In genomic region chr20:62643521-62644043, GRCh38 we compare ENCODE assay signal across 9 cellular contexts. TPM values are rescaled to one million over a fixed set of nuclear protein-coding genes. Genes with fewer than 3 reads are reported as not detected.
DNase-seq lines count a peak whose midpoint lies in the region; ATAC-seq, FAIRE-seq and TF ChIP-seq lines count a peak whose summit lies in the region.
"Had no signal": no experiment of that assay in that cellular context is flagged by ENCODE, and none has a peak within 500 bp of the region (broad histone marks: within the 10 kb centered on the region; RNA-seq: fewer than 3 reads in every experiment).

No MANE protein-coding gene starts in this region.

- H3K4me2 ChIP-seq in keratinocyte (ENCODE audit: control insufficient read depth, extremely low read depth, insufficient read depth, low read depth, low read length) = peak overlapping the region; percentile 81

- H3K36me3 Mint-ChIP-seq in T-helper 2 cell treated with Interferon-gamma antibody and Interleukin-4, amounts not matched to agents 5 μg/mL and 100 μg/mL, for 36 hours (ENCODE audit: low read depth) = peaks cover 18% of the 10 kb centered on the region
- H3K36me3 Mint-ChIP-seq in activated T-helper 1 cell treated with anti-CD3 and anti-CD28 coated beads, Interleukin-12 subunit alpha, Interleukin-12 subunit beta, Interleukin-2, Interleukin-4 antibody, amounts not matched to agents 30 ng/mL and 10 ng/mL and 1 ng/mL, durations not matched to agents 14 hours and 24 hours and 36 hours (ENCODE audit: low read depth) = peaks cover 3% of the 10 kb centered on the region

- peak overlapping the region; percentile 85 for H3K4me3 Mint-ChIP-seq in T-helper 2 cell treated with Interferon-gamma antibody and Interleukin-4, amounts not matched to agents 5 μg/mL and 100 μg/mL, for 36 hours
- H3K4me3 Mint-ChIP-seq in activated T-helper 1 cell treated with anti-CD3 and anti-CD28 coated beads, Interleukin-12 subunit alpha, Interleukin-12 subunit beta, Interleukin-2, Interleukin-4 antibody, amounts not matched to agents 30 ng/mL and 10 ng/mL and 1 ng/mL, durations not matched to agents 14 hours and 24 hours and 36 hours = peak overlapping the region; percentile 85

- no peak for TF ChIP-seq POLR2A in suprapubic skin (IDR thresholded peaks at IDR 0.05)

- no peaks in the 10 kb centered on the region for H3K9me3 Mint-ChIP-seq in T-helper 2 cell treated with Interferon-gamma antibody and Interleukin-4, amounts not matched to agents 5 μg/mL and 100 μg/mL, for 36 hours
- no peaks in the 10 kb centered on the region for H3K9me3 Mint-ChIP-seq in activated T-helper 1 cell treated with anti-CD3 and anti-CD28 coated beads, Interleukin-12 subunit alpha, Interleukin-12 subunit beta, Interleukin-2, Interleukin-4 antibody, amounts not matched to agents 30 ng/mL and 10 ng/mL and 1 ng/mL, durations not matched to agents 14 hours and 24 hours and 36 hours

- H3K36me3 ChIP-seq in keratinocyte (ENCODE audit: control insufficient read depth in 2 of 2, extremely low read depth in 1 of 2, insufficient read depth in 2 of 2, low read length in 2 of 2) = no peaks in the 10 kb centered on the region
- H3K36me3 ChIP-seq in suprapubic skin = no peaks in the 10 kb centered on the region

- H3K4me3 ChIP-seq in keratinocyte (ENCODE audit: control insufficient read depth in 2 of 3, extremely low read depth in 1 of 3, insufficient read depth in 2 of 3, low read depth in 1 of 3, low read length in 3 of 3) (peak overlapping the region; percentile 42 to 61 (median 61)), suprapubic skin (peak overlapping the region; percentile 71)

- peak overlapping the region; percentile 49 for H3K9ac ChIP-seq in keratinocyte (ENCODE audit: control insufficient read depth, extremely low read depth, insufficient read depth, low read length)

- H2AFZ ChIP-seq in keratinocyte (ENCODE audit: control insufficient read depth, low read length) = no peak overlapping the region

- no peaks in the 10 kb centered on the region for H3K79me2 ChIP-seq in keratinocyte (ENCODE audit: control insufficient read depth, insufficient read depth, low read length)

- DNase-seq in T-helper 2 cell treated with Interferon-gamma antibody and Interleukin-4, amounts not matched to agents 5 μg/mL and 100 μg/mL, for 36 hours (ENCODE audit: low spot score) = no peak
- DNase-seq in T-helper 2 cell = no peak
- no peak for DNase-seq in activated T-helper 1 cell treated with anti-CD3 and anti-CD28 coated beads, Interleukin-12 subunit alpha, Interleukin-12 subunit beta, Interleukin-2, Interleukin-4 antibody, amounts not matched to agents 30 ng/mL and 10 ng/mL and 1 ng/mL, durations not matched to agents 14 hours and 24 hours and 36 hours (ENCODE audit: low spot score)
- no peak for DNase-seq in keratinocyte (ENCODE audit: low read depth, low spot score)
- no peak for DNase-seq in suprapubic skin (ENCODE audit: low spot score in 2 of 2)
- no peak for DNase-seq in NCI-H345 (lab: John Stamatoyannopoulos, UW)

- H3K27ac ChIP-seq in keratinocyte (ENCODE audit: control insufficient read depth, insufficient read depth, low read length) (no peak overlapping the region), suprapubic skin (peak overlapping the region; percentile 55)

- 35% methylated on average over 6 of the region's 14 CpGs for WGBS in suprapubic skin

- peaks cover 30% of the 10 kb centered on the region for H3K4me1 Mint-ChIP-seq in T-helper 2 cell treated with Interferon-gamma antibody and Interleukin-4, amounts not matched to agents 5 μg/mL and 100 μg/mL, for 36 hours (ENCODE audit: low read depth)
- peaks cover 16% of the 10 kb centered on the region for H3K4me1 Mint-ChIP-seq in activated T-helper 1 cell treated with anti-CD3 and anti-CD28 coated beads, Interleukin-12 subunit alpha, Interleukin-12 subunit beta, Interleukin-2, Interleukin-4 antibody, amounts not matched to agents 30 ng/mL and 10 ng/mL and 1 ng/mL, durations not matched to agents 14 hours and 24 hours and 36 hours (ENCODE audit: low read depth)

- peak overlapping the region; percentile 20 for H3K27ac Mint-ChIP-seq in T-helper 2 cell treated with Interferon-gamma antibody and Interleukin-4, amounts not matched to agents 5 μg/mL and 100 μg/mL, for 36 hours
- H3K27ac Mint-ChIP-seq in activated T-helper 1 cell treated with anti-CD3 and anti-CD28 coated beads, Interleukin-12 subunit alpha, Interleukin-12 subunit beta, Interleukin-2, Interleukin-4 antibody, amounts not matched to agents 30 ng/mL and 10 ng/mL and 1 ng/mL, durations not matched to agents 14 hours and 24 hours and 36 hours = no peak overlapping the region

- H3K27me3 ChIP-seq in keratinocyte (ENCODE audit: control insufficient read depth, extremely low read depth, insufficient read depth, low read length) = peaks cover 15% of the 10 kb centered on the region
- peaks cover 48% of the 10 kb centered on the region for H3K27me3 ChIP-seq in suprapubic skin

- peaks cover 4% of the 10 kb centered on the region for H4K20me1 ChIP-seq in keratinocyte (ENCODE audit: control insufficient read depth, extremely low read depth, insufficient read depth, low read length)

- intact Hi-C loops in activated T-helper 1 cell treated with anti-CD3 and anti-CD28 coated beads, Interleukin-12 subunit alpha, Interleukin-12 subunit beta, Interleukin-2, Interleukin-4 antibody, amounts not matched to agents 30 ng/mL and 10 ng/mL and 1 ng/mL, durations not matched to agents 14 hours and 24 hours and 36 hours (cut with micrococcal nuclease) = loop anchor here (1.0 to 5.0 kb wide), 4 partner anchors 8 to 406 kb away; partner anchors contain the start of genes ADRM1, OSBPL2 and RPS21

- FAIRE-seq in keratinocyte (lab: Jason Lieb, UNC) = no peak
- FAIRE-seq: H54 had no signal

- TF ChIP-seq EP300 in suprapubic skin (IDR thresholded peaks at IDR 0.05) = no peak

- ATAC-seq in HG02623 (IDR thresholded peaks at IDR 0.05; ENCODE audit: unreplicated experiment) (no peak), GM21390 (IDR thresholded peaks at IDR 0.05; ENCODE audit: unreplicated experiment) (no peak)

- TF ChIP-seq CTCF in keratinocyte (optimal IDR thresholded peaks at IDR 0.05 in 1 of 3, IDR thresholded peaks at IDR 0.05 in 1 of 3, conservative IDR thresholded peaks at IDR 0.05 in 1 of 3; ENCODE audit: extremely low read depth in 1 of 3, insufficient read depth in 2 of 3, low read length in 3 of 3) = no peak
- TF ChIP-seq CTCF in suprapubic skin (IDR thresholded peaks at IDR 0.05) = no peak

- H3K9me3 ChIP-seq in keratinocyte (ENCODE audit: control insufficient read depth, low read depth, low read length) (no peaks in the 10 kb centered on the region), suprapubic skin (no peaks in the 10 kb centered on the region)

- peaks cover 6% of the 10 kb centered on the region for H3K4me1 ChIP-seq in keratinocyte (ENCODE audit: control insufficient read depth, extremely low read depth, insufficient read depth, low read length)
- peaks cover 69% of the 10 kb centered on the region for H3K4me1 ChIP-seq in suprapubic skin

- no peaks in the 10 kb centered on the region for H3K9me1 ChIP-seq in keratinocyte (ENCODE audit: control insufficient read depth, extremely low read depth, insufficient read depth, low read length)

- peaks cover 5% of the 10 kb centered on the region for H3K27me3 Mint-ChIP-seq in T-helper 2 cell treated with Interferon-gamma antibody and Interleukin-4, amounts not matched to agents 5 μg/mL and 100 μg/mL, for 36 hours (ENCODE audit: low read depth)
- peaks cover 10% of the 10 kb centered on the region for H3K27me3 Mint-ChIP-seq in activated T-helper 1 cell treated with anti-CD3 and anti-CD28 coated beads, Interleukin-12 subunit alpha, Interleukin-12 subunit beta, Interleukin-2, Interleukin-4 antibody, amounts not matched to agents 30 ng/mL and 10 ng/mL and 1 ng/mL, durations not matched to agents 14 hours and 24 hours and 36 hours (ENCODE audit: insufficient read depth)

- dilution Hi-C loops in keratinocyte (cut with MboI; ENCODE audit: extremely low pct_ligation_motif_present, low sequenced_read_pairs) = no loop called here

RNA-seq across cellular contexts. Expression of gene SLCO4A1, which starts 1.3 kb away (rescaled TPM):
- 47.6 and 49.8 TPM in 2 replicates for total RNA-seq in activated T-helper 1 cell treated with anti-CD3 and anti-CD28 coated beads, Interleukin-12 subunit alpha, Interleukin-12 subunit beta, Interleukin-2, Interleukin-4 antibody, amounts not matched to agents 30 ng/mL and 10 ng/mL and 1 ng/mL, durations not matched to agents 14 hours and 24 hours and 36 hours
- 0.43 to 1.8 TPM (median 1.4 TPM) in 3 replicates for polyA plus RNA-seq in keratinocyte
- polyA plus RNA-seq in keratinocyte (2011; ENCODE audit: low read depth) = 19.0 TPM
- 0.28 and 0.35 TPM in 2 replicates for polyA plus RNA-seq in keratinocyte (2011; cell fraction: cytosol; rRNA removed)
- polyA plus RNA-seq in keratinocyte (2011; cell fraction: nucleus; rRNA removed) = 1.6 and 2.7 TPM in 2 replicates
- polyA plus RNA-seq in keratinocyte (2012; ENCODE audit: low replicate concordance) = 1.1 and 42.6 TPM in 2 replicates
- polyA minus RNA-seq in keratinocyte = 0.96 to 1.7 TPM (median 1.1 TPM) in 3 replicates
- polyA minus RNA-seq in keratinocyte (2011; cell fraction: cytosol; rRNA and poly(A)+ RNA removed) = 4.6 TPM
- polyA minus RNA-seq in keratinocyte (2011; cell fraction: nucleus; rRNA and poly(A)+ RNA removed) = 1.7 and 1.8 TPM in 2 replicates
- 10 to 100 TPM; 50.2 to 59.1 (median 52.7) TPM for total RNA-seq in suprapubic skin
